In the genomic region with DNA sequence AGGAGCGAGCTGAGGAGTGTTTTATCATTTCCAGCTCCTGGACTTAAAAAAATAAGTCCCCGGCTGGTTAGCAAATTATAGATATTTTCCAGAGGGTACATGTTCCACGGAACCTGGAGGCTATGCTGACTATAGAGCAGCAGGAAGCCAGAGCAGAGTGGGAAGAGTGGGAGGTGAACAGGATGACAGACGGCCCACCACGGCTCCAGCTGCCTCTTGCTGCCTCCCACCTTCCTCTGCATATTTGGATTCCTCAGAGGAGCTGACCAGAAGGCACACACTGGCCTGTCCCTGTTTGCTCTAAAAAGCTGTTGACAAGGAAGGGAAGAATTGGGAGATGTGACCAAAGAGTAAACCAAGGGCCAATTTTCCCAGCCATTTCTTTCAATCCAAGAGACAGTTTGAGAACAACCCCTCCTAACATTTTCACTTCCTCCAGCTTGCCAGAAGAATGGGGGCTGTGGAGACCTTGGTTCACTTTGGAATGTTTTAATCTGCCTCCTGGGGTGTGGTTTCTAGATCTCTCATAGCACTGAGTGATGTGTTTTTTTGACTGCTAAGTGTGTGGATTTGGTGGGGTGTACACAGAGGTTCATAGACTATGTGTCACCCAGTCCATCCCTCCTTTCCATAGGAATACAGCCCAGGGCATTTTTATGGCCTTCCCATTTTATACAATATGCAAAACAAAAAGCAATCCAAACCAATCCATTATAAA, we compare ENCODE assay signal across 1 cellular context.
A peak's percentile ranks its signal among the peaks of the same experiment; 100 is the strongest.
TF ChIP-seq lines count a peak whose summit lies in the region.

No MANE protein-coding gene starts in this region.

TF ChIP-seq in K562, 482 proteins besides CTCF, POLR2A, EP300 and RAD21:
- TF ChIP-seq, protein P1, sequence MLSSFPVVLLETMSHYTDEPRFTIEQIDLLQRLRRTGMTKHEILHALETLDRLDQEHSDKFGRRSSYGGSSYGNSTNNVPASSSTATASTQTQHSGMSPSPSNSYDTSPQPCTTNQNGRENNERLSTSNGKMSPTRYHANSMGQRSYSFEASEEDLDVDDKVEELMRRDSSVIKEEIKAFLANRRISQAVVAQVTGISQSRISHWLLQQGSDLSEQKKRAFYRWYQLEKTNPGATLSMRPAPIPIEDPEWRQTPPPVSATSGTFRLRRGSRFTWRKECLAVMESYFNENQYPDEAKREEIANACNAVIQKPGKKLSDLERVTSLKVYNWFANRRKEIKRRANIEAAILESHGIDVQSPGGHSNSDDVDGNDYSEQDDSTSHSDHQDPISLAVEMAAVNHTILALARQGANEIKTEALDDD (IDR thresholded peaks at IDR 0.05) = no peak
- TF ChIP-seq MEF2A (IDR thresholded peaks at IDR 0.05; ENCODE audit: control insufficient read depth, low read depth, low read length) (no peak), PHF20 (IDR thresholded peaks at IDR 0.05; ENCODE audit: partially characterized antibody) (no peak), EGR1 (conservative IDR thresholded peaks at IDR 0.05) (peak; percentile 60), BRCA1 (IDR thresholded peaks at IDR 0.05) (no peak), BRCA1 (CRISPR knock-in tag; IDR thresholded peaks at IDR 0.05) (no peak), TAF1 (IDR thresholded peaks at IDR 0.05; ENCODE audit: control insufficient read depth, extremely low read depth, insufficient read depth, low read length, severe bottlenecking) (peak; percentile 18)
TF ChIP-seq in K562: peak in this region for 2.
